Comparison of ENCODE assay signal across 10 cellular contexts in genomic region chr10:48671914-48672595, GRCh38. TPM values are rescaled to one million over a fixed set of nuclear protein-coding genes. Genes with fewer than 3 reads are reported as not detected.
DNase-seq lines count a peak whose midpoint lies in the region; ATAC-seq and FAIRE-seq lines count a peak whose summit lies in the region.
"Had no signal": no experiment of that assay in that cellular context is flagged by ENCODE, and none has a peak within 500 bp of the region (broad histone marks: within the 10 kb centered on the region; RNA-seq: fewer than 3 reads in every experiment).

No MANE protein-coding gene starts in this region.

- H3K27me3 Mint-ChIP-seq in stimulated activated naive CD8-positive, alpha-beta T cell treated with anti-CD3 and anti-CD28 coated beads, Interleukin-15, amount 100 ng/mL, for 72 hours = peaks cover 19% of the 10 kb centered on the region
- no peaks in the 10 kb centered on the region for H3K27me3 Mint-ChIP-seq in activated CD4-positive, alpha-beta T cell treated with anti-CD3 and anti-CD28 coated beads, Interleukin-2, amount 10 ng/mL, durations not matched to agents 7 days and 5 days

- DNase-seq in Karpas-422 (peak; percentile 92), RCC 7860 (ENCODE audit: low spot score) (no peak), NCI-H1930 (lab: John Stamatoyannopoulos, UW) (no peak)
- DNase-seq in stimulated activated naive CD8-positive, alpha-beta T cell treated with anti-CD3 and anti-CD28 coated beads, Interleukin-15, amount 100 ng/mL, for 72 hours = no peak
- DNase-seq in activated CD4-positive, alpha-beta T cell treated with anti-CD3 and anti-CD28 coated beads, Interleukin-2, amount 10 ng/mL, durations not matched to agents 7 days and 5 days = no peak
- DNase-seq: brain microvascular endothelial cell, NCI-H2107, psoas muscle had no signal

- H3K4me1 ChIP-seq in Karpas-422 (ENCODE audit: low read length) = peaks cover 63% of the 10 kb centered on the region
- H3K4me1 ChIP-seq: psoas muscle had no signal

- H3K4me3 ChIP-seq in Karpas-422 (ENCODE audit: low read length) = peak overlapping the region; percentile 64
- H3K4me3 ChIP-seq: psoas muscle had no signal

- H3K9me3 Mint-ChIP-seq in stimulated activated naive CD8-positive, alpha-beta T cell treated with anti-CD3 and anti-CD28 coated beads, Interleukin-15, amount 100 ng/mL, for 72 hours = no peaks in the 10 kb centered on the region
- no peaks in the 10 kb centered on the region for H3K9me3 Mint-ChIP-seq in activated CD4-positive, alpha-beta T cell treated with anti-CD3 and anti-CD28 coated beads, Interleukin-2, amount 10 ng/mL, durations not matched to agents 7 days and 5 days

- no peaks in the 10 kb centered on the region for H3K36me3 ChIP-seq in Karpas-422 (ENCODE audit: insufficient read depth, low read length)
- H3K36me3 ChIP-seq: brain microvascular endothelial cell had no signal

- no peaks in the 10 kb centered on the region for H3K36me3 Mint-ChIP-seq in activated CD4-positive, alpha-beta T cell treated with anti-CD3 and anti-CD28 coated beads, Interleukin-2, amount 10 ng/mL, durations not matched to agents 7 days and 5 days (ENCODE audit: low read depth)

- H3K4me1 Mint-ChIP-seq in stimulated activated naive CD8-positive, alpha-beta T cell treated with anti-CD3 and anti-CD28 coated beads, Interleukin-15, amount 100 ng/mL, for 72 hours = no peaks in the 10 kb centered on the region
- no peaks in the 10 kb centered on the region for H3K4me1 Mint-ChIP-seq in activated CD4-positive, alpha-beta T cell treated with anti-CD3 and anti-CD28 coated beads, Interleukin-2, amount 10 ng/mL, durations not matched to agents 7 days and 5 days

- CTCF ChIA-PET in activated CD4-positive, alpha-beta T cell treated with anti-CD3 and anti-CD28 coated beads, Interleukin-2, amount 10 ng/mL, durations not matched to agents 7 days and 5 days (lab: Charles Lee) = no interaction called here

- no peaks in the 10 kb centered on the region for H3K79me2 ChIP-seq in Karpas-422 (ENCODE audit: low read length)

- ATAC-seq in GM18907 (IDR thresholded peaks at IDR 0.05; ENCODE audit: unreplicated experiment) (peak; percentile 51), HG02623 (IDR thresholded peaks at IDR 0.05; ENCODE audit: unreplicated experiment) (peak; percentile 39)
- ATAC-seq in stimulated activated naive CD8-positive, alpha-beta T cell treated with anti-CD3 and anti-CD28 coated beads, Interleukin-15, amount 100 ng/mL, for 72 hours = peak; percentile 18
- ATAC-seq: psoas muscle had no signal

- H3K9ac ChIP-seq in Karpas-422 (ENCODE audit: low read length) = peak overlapping the region; percentile 94

- H2AFZ ChIP-seq in Karpas-422 (ENCODE audit: low read length) = no peak overlapping the region

- H3K4me3 Mint-ChIP-seq in stimulated activated naive CD8-positive, alpha-beta T cell treated with anti-CD3 and anti-CD28 coated beads, Interleukin-15, amount 100 ng/mL, for 72 hours = no peak overlapping the region
- no peak overlapping the region for H3K4me3 Mint-ChIP-seq in activated CD4-positive, alpha-beta T cell treated with anti-CD3 and anti-CD28 coated beads, Interleukin-2, amount 10 ng/mL, durations not matched to agents 7 days and 5 days

- no peaks in the 10 kb centered on the region for H3K9me2 ChIP-seq in Karpas-422 (replicated peaks; ENCODE audit: insufficient read depth, low read length)

- no peaks in the 10 kb centered on the region for H3K27me3 ChIP-seq in Karpas-422 (ENCODE audit: low read length)

- no peaks in the 10 kb centered on the region for H4K20me1 ChIP-seq in Karpas-422 (ENCODE audit: insufficient read depth, low read depth, low read length)

- H3K27ac ChIP-seq in Karpas-422 (ENCODE audit: low read length) = peak overlapping the region; percentile 100
- H3K27ac ChIP-seq: brain microvascular endothelial cell, psoas muscle had no signal

- peaks cover 3% of the 10 kb centered on the region; the same call in 1 of the 2 replicates for H3K9me3 ChIP-seq in Karpas-422 (ENCODE audit: low read length)
- H3K9me3 ChIP-seq: psoas muscle had no signal

- no peak for FAIRE-seq in RCC 7860 (lab: Jason Lieb, UNC)

- H3K4me2 ChIP-seq in Karpas-422 (ENCODE audit: low read depth, low read length, poor library complexity, severe bottlenecking) = peak overlapping the region; percentile 81

- no peak overlapping the region for H3K27ac Mint-ChIP-seq in stimulated activated naive CD8-positive, alpha-beta T cell treated with anti-CD3 and anti-CD28 coated beads, Interleukin-15, amount 100 ng/mL, for 72 hours
- H3K27ac Mint-ChIP-seq in activated CD4-positive, alpha-beta T cell treated with anti-CD3 and anti-CD28 coated beads, Interleukin-2, amount 10 ng/mL, durations not matched to agents 7 days and 5 days = no peak overlapping the region

- POLR2A ChIA-PET in activated CD4-positive, alpha-beta T cell treated with anti-CD3 and anti-CD28 coated beads, Interleukin-2, amount 10 ng/mL, durations not matched to agents 7 days and 5 days (lab: Charles Lee) = no interaction called here

RNA-seq across cellular contexts. Expression of gene WDFY4, which starts 12.6 kb away (rescaled TPM):
- 144 and 181 TPM in 2 replicates for total RNA-seq in Karpas-422 (2014; rRNA removed; shearing (Covaris generic); ENCODE audit: low replicate concordance)
- total RNA-seq in activated CD4-positive, alpha-beta T cell treated with anti-CD3 and anti-CD28 coated beads, Interleukin-2, amount 10 ng/mL, durations not matched to agents 7 days and 5 days = under 1 TPM; 0.37 to 0.40 TPM

Comparison
In these comparisons a context has a peak if more than half of its experiments do, and no peak if none do; other contexts are left out.
1. RNA of gene WDFY4, which starts 12.6 kb away (total RNA-seq): 144 to 181 TPM in Karpas-422; 0.37 to 0.40 TPM in activated CD4-positive, alpha-beta T cell treated with anti-CD3 and anti-CD28 coated beads, Interleukin-2, amount 10 ng/mL, durations not matched to agents 7 days and 5 days; every median in the first group is over 100 times any median in the second.
2. Peak in every context shown above with its lines, with median percentiles within 50 percentile points of each other: ATAC-seq.